ENCODE assay signal across 13 cellular contexts in genomic region chr3:20256144-20256543, GRCh38.
DNase-seq lines count a peak whose midpoint lies in the region; ATAC-seq and TF ChIP-seq lines count a peak whose summit lies in the region.
"Had no signal": no experiment of that assay in that cellular context is flagged by ENCODE, and none has a peak within 500 bp of the region (broad histone marks: within the 10 kb centered on the region; RNA-seq: fewer than 3 reads in every experiment).

No MANE protein-coding gene starts in this region.

- peak; percentile 94 for ATAC-seq in GM18498 (IDR thresholded peaks at IDR 0.05; ENCODE audit: unreplicated experiment)
- ATAC-seq in GM21367 (IDR thresholded peaks at IDR 0.05; ENCODE audit: unreplicated experiment): peak; percentile 98
- ATAC-seq in HG03159 (IDR thresholded peaks at IDR 0.05; ENCODE audit: unreplicated experiment): peak; percentile 80
- ATAC-seq: HCT116 had no signal

- DNase-seq in cardiac fibroblast (ENCODE audit: low read depth in 2 of 2) (peak; percentile 7 to 15), amniotic stem cell (lab: John Stamatoyannopoulos, UW) (no peak), GM19238 (ENCODE audit: insufficient read length, low spot score) (no peak), NCI-H1436 (lab: John Stamatoyannopoulos, UW) (no peak)
- DNase-seq in stimulated activated CD4-positive, alpha-beta T cell treated with anti-CD3 and anti-CD28 coated beads, Interleukin-12 subunit alpha, Interleukin-12 subunit beta, amount 100 ng/mL, for 4 hours: no peak
- DNase-seq: adrenal gland; esophagus squamous epithelium; stimulated activated CD4-positive, alpha-beta T cell treated with anti-CD3 and anti-CD28 coated beads, Interleukin-2, amount 100 ng/mL, for 48 hours had no signal

- no peak overlapping the region for H3K4me3 ChIP-seq in cardiac fibroblast (replicated peaks in 1 of 2; ENCODE audit: low read depth in 2 of 2, low read length in 2 of 2)
- H3K4me3 ChIP-seq: adrenal gland, esophagus squamous epithelium, suprapubic skin had no signal

- no peak for TF ChIP-seq CTCF in cardiac fibroblast (IDR thresholded peaks at IDR 0.05; ENCODE audit: low read depth, low read length)

Comparison
In these comparisons a context has a peak if more than half of its experiments do, and no peak if none do; other contexts are left out.
1. DNase-seq: peak in cardiac fibroblast (2 of 2); none in stimulated activated CD4-positive, alpha-beta T cell treated with anti-CD3 and anti-CD28 coated beads, Interleukin-12 subunit alpha, Interleukin-12 subunit beta, amount 100 ng/mL, for 4 hours (single experiment), amniotic stem cell (single experiment), GM19238 (single experiment) and NCI-H1436 (single experiment).
2. Peak in every context shown above with its lines, with median percentiles within 50 percentile points of each other: ATAC-seq.